22 cellular contexts compared by ENCODE assay signal in the genomic region with DNA sequence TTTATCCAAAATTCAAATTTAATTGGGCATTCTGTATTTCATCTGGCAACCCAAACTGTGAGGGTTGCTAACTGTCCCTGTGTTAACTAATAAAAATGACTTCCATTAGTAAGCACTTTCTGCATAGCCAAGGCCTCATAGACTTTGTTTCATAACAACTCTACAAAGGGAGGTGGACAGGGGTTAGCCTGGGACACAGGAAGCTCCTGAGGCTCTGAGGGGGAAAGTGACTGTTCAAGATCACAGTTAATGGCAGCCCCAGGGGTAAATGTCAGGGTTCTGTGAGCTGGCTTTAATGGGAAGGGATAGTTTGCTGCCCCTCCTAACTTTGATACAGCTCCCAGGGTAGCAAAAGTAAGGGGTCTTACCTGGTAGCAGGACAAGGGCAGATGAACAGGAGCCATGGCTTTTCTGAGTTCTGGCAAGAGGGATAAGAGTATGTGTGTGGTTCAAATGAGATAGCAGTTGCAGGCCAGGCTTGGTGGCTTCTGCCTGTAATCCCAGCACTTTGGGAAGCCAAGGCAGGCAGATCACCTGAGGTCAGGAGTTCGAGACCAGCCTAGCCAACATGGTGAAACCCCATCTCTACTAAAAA. TPM values are rescaled to one million over a fixed set of nuclear protein-coding genes. Genes with fewer than 3 reads are reported as not detected.
DNase-seq lines count a peak whose midpoint lies in the region; ATAC-seq, FAIRE-seq and TF ChIP-seq lines count a peak whose summit lies in the region.
"Had no signal": no experiment of that assay in that cellular context is flagged by ENCODE, and none has a peak within 500 bp of the region (broad histone marks: within the 10 kb centered on the region; RNA-seq: fewer than 3 reads in every experiment).

No MANE protein-coding gene starts in this region.

- H3K79me2 ChIP-seq in K562 (ENCODE audit: control insufficient read depth, insufficient read depth, low read length) = no peaks in the 10 kb centered on the region

- H3K4me1 Mint-ChIP-seq in natural killer cell treated with Interleukin-12 subunit alpha and Interleukin-12 subunit beta and Interleukin-15 and Interleukin-18, amount 100 ng/mL, for 72 hours (ENCODE audit: low read depth in 2 of 2) = peaks cover 25 to 46% of the 10 kb centered on the region in 2 donors
- peaks cover 18% of the 10 kb centered on the region for H3K4me1 Mint-ChIP-seq in activated naive CD4-positive, alpha-beta T cell treated with anti-CD3 and anti-CD28 coated beads, Interleukin-2, amount 10 ng/mL, durations not matched to agents 7 days and 5 days

- H4K20me1 ChIP-seq in K562 (replicated peaks; ENCODE audit: control insufficient read depth, insufficient read depth, low read length) = no peaks in the 10 kb centered on the region

- TF ChIP-seq RAD21 in K562 (CRISPR knock-in tag; conservative IDR thresholded peaks at IDR 0.05 in 1 of 2, IDR thresholded peaks at IDR 0.05 in 1 of 2) = no peak

- H3K4me3 ChIP-seq in K562 (no peak overlapping the region), Peyer's patch (no peak overlapping the region)
- H3K4me3 ChIP-seq: GM12878, spleen had no signal

- 25% methylated on average over 1 of the region's 1 CpG for WGBS in K562 (ENCODE audit: insufficient coverage, low coverage, missing lambda C conversion rate)

- no peak overlapping the region for H3K4me2 ChIP-seq in K562 (ENCODE audit: insufficient read depth, low read length)

- no peaks in the 10 kb centered on the region for H3K36me3 ChIP-seq in K562 (ENCODE audit: control insufficient read depth, insufficient read depth, low read length)
- no peaks in the 10 kb centered on the region for H3K36me3 ChIP-seq in Peyer's patch

- TF ChIP-seq CTCF in K562 (IDR thresholded peaks at IDR 0.05 in 2 of 3, conservative IDR thresholded peaks at IDR 0.05 in 1 of 3; ENCODE audit: insufficient read depth in 2 of 3, low read depth in 1 of 3, low read length in 3 of 3) = no peak
- TF ChIP-seq CTCF in Peyer's patch (IDR thresholded peaks at IDR 0.05) = no peak

- CTCF ChIA-PET in K562 (lab: Yijun Ruan, JAX; ENCODE audit: low intra/inter-chr PET ratio) = no interaction called here
- CTCF ChIA-PET in activated naive CD4-positive, alpha-beta T cell treated with anti-CD3 and anti-CD28 coated beads, Interleukin-2, amount 10 ng/mL, durations not matched to agents 7 days and 5 days (lab: Charles Lee) = no interaction called here

- in situ Hi-C loops in K562 (cut with MboI) = no loop called here

- ATAC-seq in K562 = peak; percentile 70
- ATAC-seq in natural killer cell treated with Interleukin-12 subunit alpha and Interleukin-12 subunit beta and Interleukin-15 and Interleukin-18, amount 100 ng/mL, for 72 hours = no peak
- ATAC-seq: GM12878, Right ventricle myocardium inferior had no signal

- TF ChIP-seq POLR2A in K562 (conservative IDR thresholded peaks at IDR 0.05) (no peak), Peyer's patch (IDR thresholded peaks at IDR 0.05) (no peak)

- H3K4me1 ChIP-seq in K562 (replicated peaks in 1 of 2; ENCODE audit: control insufficient read depth in 2 of 2, insufficient read depth in 2 of 2, low read length in 2 of 2) (peaks cover 6 to 18% of the 10 kb centered on the region in 2 experiments; a peak in 3 of 5 replicates), Peyer's patch (peaks cover 0 to 3% (median 0%) of the 10 kb centered on the region in 4 donors)

- no peak overlapping the region for H3K4me3 Mint-ChIP-seq in natural killer cell treated with Interleukin-12 subunit alpha and Interleukin-12 subunit beta and Interleukin-15 and Interleukin-18, amount 100 ng/mL, for 72 hours
- no peak overlapping the region for H3K4me3 Mint-ChIP-seq in activated naive CD4-positive, alpha-beta T cell treated with anti-CD3 and anti-CD28 coated beads, Interleukin-2, amount 10 ng/mL, durations not matched to agents 7 days and 5 days
- H3K4me3 Mint-ChIP-seq: activated CD4-positive, alpha-beta T cell treated with anti-CD3 and anti-CD28 coated beads, Interleukin-2, amount 10 ng/mL, durations not matched to agents 7 days and 5 days; stimulated activated naive CD8-positive, alpha-beta T cell treated with anti-CD3 and anti-CD28 coated beads, Interleukin-15, Interleukin-2, amounts not matched to agents 100 ng/mL and 50 ng/mL, for 24 hours had no signal

- POLR2A ChIA-PET in K562 (lab: Yijun Ruan, JAX) = interaction anchor here (0.6 to 1.9 kb wide), 3 partner anchors 10 to 178 kb away, joined by 3 to 7 read pairs (median 3); no protein-coding TSS in a partner anchor

- no peaks in the 10 kb centered on the region for H3K27me3 ChIP-seq in K562 (ENCODE audit: control insufficient read depth in 2 of 2, insufficient read depth in 2 of 2, low read length in 2 of 2)
- H3K27me3 ChIP-seq in Peyer's patch = no peaks in the 10 kb centered on the region
- H3K27me3 ChIP-seq: spleen had no signal

- no peaks in the 10 kb centered on the region for H3K9me3 Mint-ChIP-seq in natural killer cell treated with Interleukin-12 subunit alpha and Interleukin-12 subunit beta and Interleukin-15 and Interleukin-18, amount 100 ng/mL, for 72 hours
- no peaks in the 10 kb centered on the region for H3K9me3 Mint-ChIP-seq in activated naive CD4-positive, alpha-beta T cell treated with anti-CD3 and anti-CD28 coated beads, Interleukin-2, amount 10 ng/mL, durations not matched to agents 7 days and 5 days
- H3K9me3 Mint-ChIP-seq: activated CD4-positive, alpha-beta T cell treated with anti-CD3 and anti-CD28 coated beads, Interleukin-2, amount 10 ng/mL, durations not matched to agents 7 days and 5 days; stimulated activated naive CD8-positive, alpha-beta T cell treated with anti-CD3 and anti-CD28 coated beads, Interleukin-15, Interleukin-2, amounts not matched to agents 100 ng/mL and 50 ng/mL, for 24 hours had no signal

- H3K9me3 ChIP-seq in K562 (replicated peaks; ENCODE audit: control insufficient read depth, insufficient read depth, low read depth, low read length) (no peaks in the 10 kb centered on the region), Peyer's patch (no peaks in the 10 kb centered on the region)
- H3K9me3 ChIP-seq: spleen had no signal

- H3K9me1 ChIP-seq in K562 (ENCODE audit: control insufficient read depth, insufficient read depth, low read length) = no peaks in the 10 kb centered on the region

- FAIRE-seq in K562 (lab: Jason Lieb, UNC) (no peak), GM19239 (lab: Jason Lieb, UNC) (no peak)
- FAIRE-seq: GM12878 had no signal

- no peaks in the 10 kb centered on the region for H3K27me3 Mint-ChIP-seq in natural killer cell treated with Interleukin-12 subunit alpha and Interleukin-12 subunit beta and Interleukin-15 and Interleukin-18, amount 100 ng/mL, for 72 hours
- no peaks in the 10 kb centered on the region for H3K27me3 Mint-ChIP-seq in activated naive CD4-positive, alpha-beta T cell treated with anti-CD3 and anti-CD28 coated beads, Interleukin-2, amount 10 ng/mL, durations not matched to agents 7 days and 5 days
- H3K27me3 Mint-ChIP-seq: activated CD4-positive, alpha-beta T cell treated with anti-CD3 and anti-CD28 coated beads, Interleukin-2, amount 10 ng/mL, durations not matched to agents 7 days and 5 days; stimulated activated naive CD8-positive, alpha-beta T cell treated with anti-CD3 and anti-CD28 coated beads, Interleukin-15, Interleukin-2, amounts not matched to agents 100 ng/mL and 50 ng/mL, for 24 hours had no signal

- peak overlapping the region; percentile 23; the same call in 1 of the 2 replicates for H2AFZ ChIP-seq in K562 (ENCODE audit: low read depth, low read length)

- TF ChIP-seq EP300 in K562 (IDR thresholded peaks at IDR 0.05; ENCODE audit: low read length) = no peak

- H3K27ac Mint-ChIP-seq in natural killer cell treated with Interleukin-12 subunit alpha and Interleukin-12 subunit beta and Interleukin-15 and Interleukin-18, amount 100 ng/mL, for 72 hours = peak overlapping the region; percentile 29 to 69
- H3K27ac Mint-ChIP-seq in activated naive CD4-positive, alpha-beta T cell treated with anti-CD3 and anti-CD28 coated beads, Interleukin-2, amount 10 ng/mL, durations not matched to agents 7 days and 5 days = no peak overlapping the region
- H3K27ac Mint-ChIP-seq: activated CD4-positive, alpha-beta T cell treated with anti-CD3 and anti-CD28 coated beads, Interleukin-2, amount 10 ng/mL, durations not matched to agents 7 days and 5 days; stimulated activated naive CD8-positive, alpha-beta T cell treated with anti-CD3 and anti-CD28 coated beads, Interleukin-15, Interleukin-2, amounts not matched to agents 100 ng/mL and 50 ng/mL, for 24 hours had no signal

- BruUV-seq in K562 (replicated peaks; lab: Mats Ljungman, UMichigan) = no TSS peak

- peak overlapping the region in 1 of 2 experiments; percentile 62; a peak in 1 of 4 replicates for H3K9ac ChIP-seq in K562 (ENCODE audit: insufficient read depth in 1 of 2, low read depth in 2 of 2, low read length in 2 of 2)

- peaks cover 4% of the 10 kb centered on the region for H3K36me3 Mint-ChIP-seq in natural killer cell treated with Interleukin-12 subunit alpha and Interleukin-12 subunit beta and Interleukin-15 and Interleukin-18, amount 100 ng/mL, for 72 hours
- H3K36me3 Mint-ChIP-seq in activated naive CD4-positive, alpha-beta T cell treated with anti-CD3 and anti-CD28 coated beads, Interleukin-2, amount 10 ng/mL, durations not matched to agents 7 days and 5 days = peaks cover 3% of the 10 kb centered on the region

- DNase-seq in EH (ENCODE audit: low read depth) (peak; percentile 60), M059J (ENCODE audit: low read depth) (peak; percentile 72), K562 (ENCODE audit: extremely low read depth in 1 of 4, low spot score in 3 of 4) (peak in 1 of 4 experiments; percentile 33), GM19239 (ENCODE audit: insufficient read length, low spot score) (no peak), Peyer's patch (no peak), NCI-H2081 (lab: John Stamatoyannopoulos, UW) (no peak)
- DNase-seq in natural killer cell treated with Interleukin-12 subunit alpha and Interleukin-12 subunit beta and Interleukin-15 and Interleukin-18, amount 100 ng/mL, for 72 hours (ENCODE audit: low spot score) = no peak
- no peak for DNase-seq in activated naive CD4-positive, alpha-beta T cell treated with anti-CD3 and anti-CD28 coated beads, Interleukin-2, amount 10 ng/mL, durations not matched to agents 7 days and 5 days
- DNase-seq: activated CD4-positive, alpha-beta T cell treated with anti-CD3 and anti-CD28 coated beads, Interleukin-2, amount 10 ng/mL, durations not matched to agents 7 days and 5 days; activated T-cell treated with anti-CD3 and anti-CD28 coated beads, Interleukin-2, amount 50 U/mL, for 48 hours; cortex of kidney; head of caudate nucleus; NCI-H82; spleen had no signal

- intact Hi-C loops in K562 (cut with micrococcal nuclease) = no loop called here

- H3K27ac ChIP-seq in K562 (ENCODE audit: extremely low read depth, low read depth, low read length) (peak overlapping the region; percentile 11; the same call in 2 of the 3 replicates), Peyer's patch (no peak overlapping the region)
- H3K27ac ChIP-seq: spleen had no signal

RNA-seq across cellular contexts. Expression of gene HEATR9, which starts 2.2 kb away (rescaled TPM):
- not detected in 2 replicates for total RNA-seq in M059J (2014; rRNA removed; shearing (Covaris generic))
- total RNA-seq in K562 (2011; cell fraction: chromatin; rRNA removed; ENCODE audit: low replicate concordance) = not detected in 2 replicates
- not detected in 2 replicates for total RNA-seq in K562 (2011; cell fraction: nucleolus; rRNA removed)
- total RNA-seq in K562 (2011; cell fraction: nucleoplasm; rRNA removed) = not detected in 2 replicates
- total RNA-seq in K562 (2014; rRNA removed) = not detected in 2 replicates
- not detected in 2 replicates for total RNA-seq in K562 (2014; rRNA removed; fragmentation: Illumina TruSeq; extraction: Trizol)
- total RNA-seq in K562 (2015; rRNA removed; fragmentation: Illumina TruSeq; extraction: Trizol) = not detected in 2 replicates
- not detected in 2 replicates for total RNA-seq in K562 (2021)
- not detected in 2 replicates for polyA plus RNA-seq in K562 (2011; rRNA removed)
- polyA plus RNA-seq in K562 (2011; cell fraction: cytosol; rRNA removed) = not detected in 2 replicates
- polyA plus RNA-seq in K562 (2011; cell fraction: nucleus; rRNA removed) = not detected in 2 replicates
- polyA plus RNA-seq in K562 (2012) = not detected in 2 replicates
- not detected in 2 replicates for polyA plus RNA-seq in K562 (2014; fragmentation: Illumina TruSeq; extraction: Trizol)
- polyA plus RNA-seq in K562 (2014; fragmentation: Nextera tagmentation; extraction: Ambion mirVana) = not detected
- not detected in 2 replicates for polyA plus RNA-seq in K562 (2014; rRNA removed)
- not detected in 2 replicates for polyA minus RNA-seq in K562 (2011; rRNA and poly(A)+ RNA removed)
- not detected in 2 replicates for polyA minus RNA-seq in K562 (2011; cell fraction: cytosol; rRNA and poly(A)+ RNA removed)
- not detected in 2 replicates for polyA minus RNA-seq in K562 (2011; cell fraction: nucleus; rRNA and poly(A)+ RNA removed)
- 1 to 10 TPM in 1 of 2 donors, under 1 TPM in 1; 0.81 to 2.9 TPM for total RNA-seq in natural killer cell treated with Interleukin-12 subunit alpha and Interleukin-12 subunit beta and Interleukin-15 and Interleukin-18, amount 100 ng/mL, for 72 hours
- not detected for total RNA-seq in Peyer's patch
- total RNA-seq: Daoy, epithelial cell of proximal tubule, kidney epithelial cell, osteoblast, Right ventricle myocardium inferior, urinary bladder had no signal
- polyA plus RNA-seq: urinary bladder had no signal

RNA-seq across cellular contexts. Expression of gene CCL5, which starts 13.7 kb away (rescaled TPM):
- 36.1 and 37.6 TPM in 2 replicates for total RNA-seq in M059J (2014; rRNA removed; shearing (Covaris generic))
- 0.37 TPM in 1 of 2 replicates, not detected in the other for total RNA-seq in K562 (2011; cell fraction: chromatin; rRNA removed; ENCODE audit: low replicate concordance)
- not detected in 2 replicates for total RNA-seq in K562 (2011; cell fraction: nucleolus; rRNA removed)
- total RNA-seq in K562 (2011; cell fraction: nucleoplasm; rRNA removed) = 0.29 TPM in 1 of 2 replicates, not detected in the other
- total RNA-seq in K562 (2014; rRNA removed) = 0.08 and 0.18 TPM in 2 replicates
- total RNA-seq in K562 (2014; rRNA removed; fragmentation: Illumina TruSeq; extraction: Trizol) = 0.16 TPM in 1 of 2 replicates, not detected in the other
- 0.18 and 0.23 TPM in 2 replicates for total RNA-seq in K562 (2015; rRNA removed; fragmentation: Illumina TruSeq; extraction: Trizol)
- total RNA-seq in K562 (2021) = 0.56 and 0.58 TPM in 2 replicates
- 0.08 and 0.53 TPM in 2 replicates for polyA plus RNA-seq in K562 (2011; rRNA removed)
- 0.72 TPM in 1 of 2 replicates, not detected in the other for polyA plus RNA-seq in K562 (2011; cell fraction: cytosol; rRNA removed)
- polyA plus RNA-seq in K562 (2011; cell fraction: nucleus; rRNA removed) = not detected in 2 replicates
- 0.30 and 0.65 TPM in 2 replicates for polyA plus RNA-seq in K562 (2012)
- 0.43 TPM in 2 replicates for polyA plus RNA-seq in K562 (2014; fragmentation: Illumina TruSeq; extraction: Trizol)
- under 1 TPM; 0.46 to 0.59 TPM for polyA plus RNA-seq in K562 (2014; fragmentation: Nextera tagmentation; extraction: Ambion mirVana)
- polyA plus RNA-seq in K562 (2014; rRNA removed) = 0.30 and 0.49 TPM in 2 replicates
- not detected in 2 replicates for polyA minus RNA-seq in K562 (2011; rRNA and poly(A)+ RNA removed)
- polyA minus RNA-seq in K562 (2011; cell fraction: cytosol; rRNA and poly(A)+ RNA removed) = 0.86 TPM in 1 of 2 replicates, not detected in the other
- not detected in 2 replicates for polyA minus RNA-seq in K562 (2011; cell fraction: nucleus; rRNA and poly(A)+ RNA removed)
- 100 to 1,000 TPM in 1 of 2 donors, 10 to 100 TPM in 1; 97.5 to 224 TPM for total RNA-seq in natural killer cell treated with Interleukin-12 subunit alpha and Interleukin-12 subunit beta and Interleukin-15 and Interleukin-18, amount 100 ng/mL, for 72 hours
- 10 to 100 TPM in 1 of 4 donors, 1 to 10 TPM in 3; 5.8 to 13.8 (median 9.2) TPM for total RNA-seq in Peyer's patch
- total RNA-seq: epithelial cell of proximal tubule, kidney epithelial cell had no signal

RNA-seq across cellular contexts. Expression of gene TAF15, which starts 57.2 kb away (rescaled TPM):
- 11.3 and 21.0 TPM in 2 replicates for total RNA-seq in M059J (2014; rRNA removed; shearing (Covaris generic))
- total RNA-seq in K562 (2011; cell fraction: chromatin; rRNA removed; ENCODE audit: low replicate concordance) = 209 and 455 TPM in 2 replicates
- 104 and 126 TPM in 2 replicates for total RNA-seq in K562 (2011; cell fraction: nucleolus; rRNA removed)
- total RNA-seq in K562 (2011; cell fraction: nucleoplasm; rRNA removed) = 198 and 253 TPM in 2 replicates
- total RNA-seq in K562 (2014; rRNA removed) = 50.2 and 54.5 TPM in 2 replicates
- total RNA-seq in K562 (2014; rRNA removed; fragmentation: Illumina TruSeq; extraction: Trizol) = 56.8 and 64.3 TPM in 2 replicates
- total RNA-seq in K562 (2015; rRNA removed; fragmentation: Illumina TruSeq; extraction: Trizol) = 45.9 and 50.7 TPM in 2 replicates
- total RNA-seq in K562 (2021) = 178 and 213 TPM in 2 replicates
- 60.0 and 77.7 TPM in 2 replicates for polyA plus RNA-seq in K562 (2011; rRNA removed)
- polyA plus RNA-seq in K562 (2011; cell fraction: cytosol; rRNA removed) = 35.6 and 39.1 TPM in 2 replicates
- 59.8 and 89.8 TPM in 2 replicates for polyA plus RNA-seq in K562 (2011; cell fraction: nucleus; rRNA removed)
- polyA plus RNA-seq in K562 (2012) = 216 and 380 TPM in 2 replicates
- 267 and 272 TPM in 2 replicates for polyA plus RNA-seq in K562 (2014; fragmentation: Illumina TruSeq; extraction: Trizol)
- polyA plus RNA-seq in K562 (2014; fragmentation: Nextera tagmentation; extraction: Ambion mirVana) = 10 to 100 TPM in 1 of 2 experiments, 1 to 10 TPM in 1; 4.1 to 22.7 TPM
- 142 and 171 TPM in 2 replicates for polyA plus RNA-seq in K562 (2014; rRNA removed)
- 105 and 122 TPM in 2 replicates for polyA minus RNA-seq in K562 (2011; rRNA and poly(A)+ RNA removed)
- polyA minus RNA-seq in K562 (2011; cell fraction: cytosol; rRNA and poly(A)+ RNA removed) = 44.4 and 68.8 TPM in 2 replicates
- 74.2 and 95.4 TPM in 2 replicates for polyA minus RNA-seq in K562 (2011; cell fraction: nucleus; rRNA and poly(A)+ RNA removed)
- 100 to 1,000 TPM; 235 to 249 TPM for total RNA-seq in natural killer cell treated with Interleukin-12 subunit alpha and Interleukin-12 subunit beta and Interleukin-15 and Interleukin-18, amount 100 ng/mL, for 72 hours
- 100 to 1,000 TPM in 1 of 4 donors, 10 to 100 TPM in 3; 51.1 to 119 (median 90.1) TPM for total RNA-seq in Peyer's patch

Comparison
In these comparisons a context has a peak if more than half of its experiments do, and no peak if none do; other contexts are left out.
1. DNase-seq: peak in EH (single experiment) and M059J (single experiment); none in natural killer cell treated with Interleukin-12 subunit alpha and Interleukin-12 subunit beta and Interleukin-15 and Interleukin-18, amount 100 ng/mL, for 72 hours (single experiment), GM19239 (single experiment), activated naive CD4-positive, alpha-beta T cell treated with anti-CD3 and anti-CD28 coated beads, Interleukin-2, amount 10 ng/mL, durations not matched to agents 7 days and 5 days (single experiment), Peyer's patch (0 of 3) and NCI-H2081 (0 of 2).
2. RNA of gene CCL5, which starts 13.7 kb away (total RNA-seq): 97.5 to 224 TPM in natural killer cell treated with Interleukin-12 subunit alpha and Interleukin-12 subunit beta and Interleukin-15 and Interleukin-18, amount 100 ng/mL, for 72 hours, 36.1 to 37.6 TPM in M059J and 5.8 to 13.8 TPM in Peyer's patch; 0.08 to 0.58 TPM in K562; every median in the first group is over 4 times any median in the second.